In genomic region chr3:108936924-108937689, GRCh38 we compare ENCODE assay signal across 1 cellular context.
TF ChIP-seq lines count a peak whose summit lies in the region.

No MANE protein-coding gene starts in this region.

TF ChIP-seq in HepG2, 621 proteins besides CTCF, POLR2A, EP300 and RAD21 (continued from another document):
- TF ChIP-seq ZNF318 (CRISPR knock-in tag; IDR thresholded peaks at IDR 0.05) (no peak), NFAT5 (CRISPR knock-in tag; IDR thresholded peaks at IDR 0.05) (no peak), ZNF263 (CRISPR knock-in tag; IDR thresholded peaks at IDR 0.05) (no peak), PHB2 (IDR thresholded peaks at IDR 0.05; ENCODE audit: partially characterized antibody) (no peak), SCMH1 (CRISPR knock-in tag; IDR thresholded peaks at IDR 0.05; ENCODE audit: borderline replicate concordance) (no peak), ZNF788 (CRISPR knock-in tag; IDR thresholded peaks at IDR 0.05; ENCODE audit: borderline replicate concordance) (no peak), MXD4 (CRISPR knock-in tag; IDR thresholded peaks at IDR 0.05) (no peak), ZMYM4 (CRISPR knock-in tag; IDR thresholded peaks at IDR 0.05) (no peak), ZNF124 (CRISPR knock-in tag; IDR thresholded peaks at IDR 0.05) (no peak), GMEB2 (CRISPR knock-in tag; IDR thresholded peaks at IDR 0.05; ENCODE audit: low read depth) (no peak), ZNF569 (CRISPR knock-in tag; IDR thresholded peaks at IDR 0.05; ENCODE audit: borderline replicate concordance) (no peak), ZBTB38 (CRISPR knock-in tag; IDR thresholded peaks at IDR 0.05) (no peak), CHD2 (IDR thresholded peaks at IDR 0.05; ENCODE audit: low read depth, low read length) (no peak), HOXA7 (CRISPR knock-in tag; IDR thresholded peaks at IDR 0.05) (no peak)
- TF ChIP-seq, protein P1, sequence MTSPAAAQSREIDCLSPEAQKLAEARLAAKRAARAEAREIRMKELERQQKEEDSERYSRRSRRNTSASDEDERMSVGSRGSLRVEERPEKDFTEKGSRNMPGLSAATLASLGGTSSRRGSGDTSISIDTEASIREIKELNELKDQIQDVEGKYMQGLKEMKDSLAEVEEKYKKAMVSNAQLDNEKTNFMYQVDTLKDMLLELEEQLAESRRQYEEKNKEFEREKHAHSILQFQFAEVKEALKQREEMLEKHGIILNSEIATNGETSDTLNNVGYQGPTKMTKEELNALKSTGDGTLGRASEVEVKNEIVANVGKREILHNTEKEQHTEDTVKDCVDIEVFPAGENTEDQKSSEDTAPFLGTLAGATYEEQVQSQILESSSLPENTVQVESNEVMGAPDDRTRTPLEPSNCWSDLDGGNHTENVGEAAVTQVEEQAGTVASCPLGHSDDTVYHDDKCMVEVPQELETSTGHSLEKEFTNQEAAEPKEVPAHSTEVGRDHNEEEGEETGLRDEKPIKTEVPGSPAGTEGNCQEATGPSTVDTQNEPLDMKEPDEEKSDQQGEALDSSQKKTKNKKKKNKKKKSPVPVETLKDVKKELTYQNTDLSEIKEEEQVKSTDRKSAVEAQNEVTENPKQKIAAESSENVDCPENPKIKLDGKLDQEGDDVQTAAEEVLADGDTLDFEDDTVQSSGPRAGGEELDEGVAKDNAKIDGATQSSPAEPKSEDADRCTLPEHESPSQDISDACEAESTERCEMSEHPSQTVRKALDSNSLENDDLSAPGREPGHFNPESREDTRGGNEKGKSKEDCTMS (CRISPR knock-in tag; conservative IDR thresholded peaks at IDR 0.05), result no peak
